In the genomic region with DNA sequence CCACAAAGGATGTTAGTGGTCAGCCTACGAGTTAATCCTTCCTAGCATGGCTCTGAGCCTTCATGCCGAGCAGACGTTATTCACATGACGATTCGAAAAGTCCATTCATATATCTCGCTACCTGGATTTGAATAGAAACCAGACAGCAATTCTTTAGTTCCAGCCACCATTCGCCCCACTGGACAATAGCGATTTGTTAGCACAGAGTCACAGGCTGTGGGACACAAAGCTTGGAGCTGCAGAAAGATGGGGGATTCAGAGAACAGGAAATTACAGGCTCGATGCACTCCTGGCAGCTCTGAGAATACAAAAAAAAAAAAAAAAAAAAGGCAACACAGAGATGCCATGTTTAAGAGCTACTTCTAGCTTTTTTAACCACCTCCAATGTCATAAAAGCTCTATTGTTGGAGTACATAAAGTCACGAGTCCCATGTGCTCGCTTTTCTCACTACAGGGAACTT, we compare ENCODE assay signal across 9 cellular contexts.
DNase-seq lines count a peak whose midpoint lies in the region; ATAC-seq and TF ChIP-seq lines count a peak whose summit lies in the region.
"Had no signal": no experiment of that assay in that cellular context is flagged by ENCODE, and none has a peak within 500 bp of the region (broad histone marks: within the 10 kb centered on the region; RNA-seq: fewer than 3 reads in every experiment).

No MANE protein-coding gene starts in this region.

- H3K27ac ChIP-seq in Peyer's patch = peak overlapping the region in 3 of 4 donors; percentile 16 to 84 (median 58)
- H3K27ac ChIP-seq in lung (ENCODE audit: low read depth in 1 of 2, low read length in 1 of 2) = peak overlapping the region; percentile 49 to 93
- peak overlapping the region; percentile 79 to 84 (median 81) for H3K27ac ChIP-seq in thyroid gland
- H3K27ac ChIP-seq: VCaP had no signal

- no peak for ATAC-seq in lung (ENCODE audit: insufficient read depth, low FRiP score)
- no peak for ATAC-seq in HG02763 (IDR thresholded peaks at IDR 0.05; ENCODE audit: unreplicated experiment)
- no peak for ATAC-seq in GM19023 (IDR thresholded peaks at IDR 0.05; ENCODE audit: unreplicated experiment)

- intact Hi-C loops in Caco-2 (cut with micrococcal nuclease; ENCODE audit: unreplicated experiment) (no loop called here), thyroid gland (cut with DNase I) (no loop called here)

- H3K27me3 ChIP-seq in Caco-2 (replicated peaks; ENCODE audit: control insufficient read depth, insufficient read depth, low read length) = no peaks in the 10 kb centered on the region
- H3K27me3 ChIP-seq in Peyer's patch = no peaks in the 10 kb centered on the region
- no peaks in the 10 kb centered on the region for H3K27me3 ChIP-seq in lung (ENCODE audit: control insufficient read depth, insufficient read depth)
- H3K27me3 ChIP-seq in thyroid gland = no peaks in the 10 kb centered on the region

- CTCF ChIA-PET in Caco-2 (lab: Charles Lee) = interaction anchor here (1.1 kb wide), 1 partner anchor 42 kb away, joined by 3 read pairs; no protein-coding TSS in a partner anchor

- H3K36me3 ChIP-seq in Caco-2 (ENCODE audit: control insufficient read depth, insufficient read depth, low read length) (no peaks in the 10 kb centered on the region), Peyer's patch (no peaks in the 10 kb centered on the region), lung (ENCODE audit: control insufficient read depth in 2 of 2, insufficient read depth in 2 of 2, low read length in 2 of 2) (no peaks in the 10 kb centered on the region), thyroid gland (no peaks in the 10 kb centered on the region)

- no peak for TF ChIP-seq POLR2A in Peyer's patch (IDR thresholded peaks at IDR 0.05)
- no peak for TF ChIP-seq POLR2A in thyroid gland (IDR thresholded peaks at IDR 0.05)

- no peaks in the 10 kb centered on the region for H3K27me3 Mint-ChIP-seq in Caco-2 (ENCODE audit: insufficient read depth, unreplicated experiment)

- BruUV-seq in Caco-2 (replicated peaks; lab: Mats Ljungman, UMichigan) = no TSS peak

- H3K9me3 ChIP-seq in Caco-2 (no peaks in the 10 kb centered on the region), Peyer's patch (no peaks in the 10 kb centered on the region), lung (ENCODE audit: control insufficient read depth in 2 of 2, insufficient read depth in 1 of 2, low read length in 1 of 2) (no peaks in the 10 kb centered on the region), thyroid gland (no peaks in the 10 kb centered on the region)

- H3K4me1 ChIP-seq in Caco-2 (peaks cover 39% of the 10 kb centered on the region), Peyer's patch (peaks cover 0 to 7% (median 0%) of the 10 kb centered on the region in 4 donors), lung (ENCODE audit: control insufficient read depth in 2 of 2, insufficient read depth in 2 of 2, low read length in 2 of 2) (peaks cover 0 to 3% of the 10 kb centered on the region in 2 donors), thyroid gland (peaks cover 23 to 45% of the 10 kb centered on the region in 2 donors)

- H3K36me3 Mint-ChIP-seq in Caco-2 (ENCODE audit: insufficient read depth, unreplicated experiment) = peaks cover 25% of the 10 kb centered on the region

- no peak for TF ChIP-seq CTCF in Caco-2 (IDR thresholded peaks at IDR 0.05; ENCODE audit: insufficient read depth in 1 of 2, low read depth in 1 of 2, low read length in 1 of 2, severe bottlenecking in 1 of 2, unreplicated experiment in 1 of 2)
- TF ChIP-seq CTCF in Peyer's patch (IDR thresholded peaks at IDR 0.05) = no peak
- no peak for TF ChIP-seq CTCF in choroid plexus epithelial cell (conservative IDR thresholded peaks at IDR 0.05; ENCODE audit: low read depth, low read length)
- TF ChIP-seq CTCF in lung (IDR thresholded peaks at IDR 0.05; ENCODE audit: control extremely low read depth, extremely low read depth) = no peak
- no peak for TF ChIP-seq CTCF in thyroid gland (IDR thresholded peaks at IDR 0.05)

- peak overlapping the region; percentile 49 for H3K4me3 ChIP-seq in Caco-2 (ENCODE audit: low read depth, low read length)
- H3K4me3 ChIP-seq in Peyer's patch = peak overlapping the region in 3 of 4 donors; percentile 9 to 60 (median 55)
- H3K4me3 ChIP-seq in choroid plexus epithelial cell (ENCODE audit: low read depth, low read length) = peak overlapping the region; percentile 65
- peak overlapping the region; percentile 11 for H3K4me3 ChIP-seq in lung
- H3K4me3 ChIP-seq in thyroid gland (replicated peaks in 1 of 3) = peak overlapping the region in 2 of 3 donors; percentile 18 to 30

- H3K9me3 Mint-ChIP-seq in Caco-2 (ENCODE audit: unreplicated experiment) = no peaks in the 10 kb centered on the region

- peak overlapping the region; percentile 98 for H3K4me3 Mint-ChIP-seq in Caco-2 (ENCODE audit: unreplicated experiment)

- H3K4me1 Mint-ChIP-seq in Caco-2 (ENCODE audit: low read depth, unreplicated experiment) = peaks cover 9% of the 10 kb centered on the region

- POLR2A ChIA-PET in Caco-2 (lab: Charles Lee) = interaction anchor here (0.9 kb wide), 1 partner anchor 14 kb away, joined by 4 read pairs; no protein-coding TSS in a partner anchor

- peak overlapping the region; percentile 100 for H3K27ac Mint-ChIP-seq in Caco-2 (ENCODE audit: unreplicated experiment)

- DNase-seq in Caco-2 (peak; percentile 13 to 41), HK-2 (ENCODE audit: unreplicated experiment) (peak; percentile 69), Peyer's patch (no peak), choroid plexus epithelial cell (ENCODE audit: low read depth) (peak; percentile 74), lung (ENCODE audit: low spot score) (no peak), thyroid gland (peak in 1 of 2 donors; percentile 42)

- WGBS in lung, 2 donors = 1 to 3% methylated on average over 11 of the region's 11 CpGs
- WGBS in thyroid gland, 2 donors = 3% methylated on average over 11 of the region's 11 CpGs

Comparison
In these comparisons a context has a peak if more than half of its experiments do, and no peak if none do; other contexts are left out.
1. DNase-seq: peak in Caco-2 (2 of 2), HK-2 (single experiment) and choroid plexus epithelial cell (single experiment); none in Peyer's patch (0 of 3) and lung (single experiment).
2. H3K4me3 ChIP-seq: peak in every context shown above with its lines; median percentile 65 in choroid plexus epithelial cell; 55 in Peyer's patch; 49 in Caco-2; 24 in thyroid gland; 11 in lung.
3. Peak in every context shown above with its lines, with median percentiles within 50 percentile points of each other: H3K27ac ChIP-seq.